Comparison of ENCODE assay signal across 9 cellular contexts in the genomic region with DNA sequence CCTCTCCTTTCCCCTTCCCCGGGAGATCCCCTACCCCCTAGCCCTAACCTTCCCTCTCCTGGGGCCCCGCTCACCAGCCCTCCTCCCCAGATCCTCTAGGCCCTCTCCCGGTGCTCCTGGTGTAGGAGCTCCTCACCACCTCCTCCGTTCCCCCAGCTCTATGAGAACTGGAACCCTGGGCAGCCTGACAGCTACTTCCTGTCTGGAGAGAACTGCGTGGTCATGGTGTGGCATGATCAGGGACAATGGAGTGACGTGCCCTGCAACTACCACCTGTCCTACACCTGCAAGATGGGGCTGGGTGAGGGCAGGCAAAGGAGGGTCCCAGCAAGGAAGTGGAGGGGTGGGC. TPM values are rescaled to one million over a fixed set of nuclear protein-coding genes. Genes with fewer than 3 reads are reported as not detected.
A peak's percentile ranks its signal among the peaks of the same experiment; 100 is the strongest.
DNase-seq lines count a peak whose midpoint lies in the region; ATAC-seq, FAIRE-seq and TF ChIP-seq lines count a peak whose summit lies in the region.
"Had no signal": no experiment of that assay in that cellular context is flagged by ENCODE, and none has a peak within 500 bp of the region (broad histone marks: within the 10 kb centered on the region; RNA-seq: fewer than 3 reads in every experiment).

No MANE protein-coding gene starts in this region.

- H4K20me1 ChIP-seq in HepG2 (ENCODE audit: insufficient read depth, low read length), result peaks cover 69% of the 10 kb centered on the region

- in situ Hi-C loops in HepG2 (cut with HindIII; ENCODE audit: extremely low pct_ligation_motif_present, low pct_unique_long_range_greater_than_20kb), result no loop called here

- H3K9me3 Mint-ChIP-seq in Calu3 (ENCODE audit: low read depth, unreplicated experiment), result no peaks in the 10 kb centered on the region
- H3K9me3 Mint-ChIP-seq: activated naive CD4-positive, alpha-beta T cell treated with anti-CD3 and anti-CD28 coated beads, Interleukin-2, amount 50 U/mL, for 24 hours had no signal

- no peak overlapping the region for H3K27ac Mint-ChIP-seq in Calu3 (ENCODE audit: unreplicated experiment)

- peaks cover 60% of the 10 kb centered on the region for H3K4me1 ChIP-seq in HepG2 (ENCODE audit: insufficient read depth, low read length)

- no peak for TF ChIP-seq EP300 in HepG2 (IDR thresholded peaks at IDR 0.05; ENCODE audit: low read depth in 2 of 2, low read length in 2 of 2)
- TF ChIP-seq EP300 in HepG2 (CRISPR knock-in tag; IDR thresholded peaks at IDR 0.05; ENCODE audit: borderline replicate concordance), result no peak

- no peak for ATAC-seq in HepG2
- ATAC-seq in HG03108 (IDR thresholded peaks at IDR 0.05; ENCODE audit: unreplicated experiment), result no peak

- no peak for TF ChIP-seq POLR2A in HepG2 (IDR thresholded peaks at IDR 0.05; ENCODE audit: insufficient read depth in 1 of 2, low read depth in 2 of 2, low read length in 2 of 2)

- DNase-seq in Calu3, result no peak
- peak; percentile 62 for DNase-seq in SHP77 treated with DMSO at 0.1 percent for 48 hours (lab: John Stamatoyannopoulos, UW)
- no peak for DNase-seq in HepG2 (ENCODE audit: low spot score)
- DNase-seq in DMS 273 (lab: John Stamatoyannopoulos, UW; ENCODE audit: unreplicated experiment), result no peak
- DNase-seq in activated CD4-positive, alpha-beta T cell treated with anti-CD3 and anti-CD28 coated beads, Interleukin-2, amount 50 U/mL, for 1 hour, result no peak

- WGBS in HepG2 (ENCODE audit: low lambda C conversion rate), result 55% methylated on average over 6 of the region's 6 CpGs

- CTCF ChIA-PET in Calu3 (lab: Charles Lee), result interaction anchor here (0.6 to 1.8 kb wide), 5 partner anchors 20 to 243 kb away, joined by 4 to 7 read pairs (median 5); a partner anchor contains a TSS
- CTCF ChIA-PET in HepG2 (lab: Yijun Ruan, JAX; ENCODE audit: low intra/inter-chr PET ratio, low total read pairs), result interaction anchor here (0.6 to 6.4 kb wide), 4 partner anchors 20 to 156 kb away, joined by 3 to 166 read pairs (median 12); a partner anchor contains a TSS

- H3K4me3 Mint-ChIP-seq in Calu3 (ENCODE audit: low read depth, unreplicated experiment), result peak overlapping the region; percentile 27

- no peaks in the 10 kb centered on the region for H3K9me3 ChIP-seq in HepG2 (ENCODE audit: low read length)

- peaks cover 60% of the 10 kb centered on the region for H3K4me1 Mint-ChIP-seq in Calu3 (ENCODE audit: low read depth, unreplicated experiment)

- intact Hi-C loops in Calu3 (cut with micrococcal nuclease; ENCODE audit: unreplicated experiment) (loop anchor here (1.0 kb wide), 1 partner anchor 31 kb away; no protein-coding TSS in a partner anchor), HepG2 (cut with micrococcal nuclease; ENCODE audit: unreplicated experiment) (loop anchor here (1.0 kb wide), 1 partner anchor 33 kb away; no protein-coding TSS in a partner anchor)

- no peaks in the 10 kb centered on the region for H3K27me3 Mint-ChIP-seq in Calu3 (ENCODE audit: unreplicated experiment)

- no peak overlapping the region for H2AFZ ChIP-seq in HepG2 (ENCODE audit: low read length)

- H3K9ac ChIP-seq in HepG2 (ENCODE audit: insufficient read depth, low read depth, low read length), result no peak overlapping the region

- peaks cover 1 to 5% of the 10 kb centered on the region in 2 experiments; a peak in 1 of 5 replicates for H3K36me3 ChIP-seq in HepG2 (replicated peaks in 1 of 2; ENCODE audit: control insufficient read depth in 1 of 2, insufficient read depth in 2 of 2, low read length in 2 of 2)

- H3K4me2 ChIP-seq in HepG2 (ENCODE audit: low read depth, low read length), result peak overlapping the region; percentile 96

- no peak for FAIRE-seq in HepG2 (lab: Jason Lieb, UNC)
- FAIRE-seq: endometrium had no signal

- TF ChIP-seq RAD21 in HepG2 (CRISPR knock-in tag; IDR thresholded peaks at IDR 0.05), result no peak

- no peak overlapping the region for H3K27ac ChIP-seq in HepG2 (ENCODE audit: extremely low read length, insufficient read depth, low read length)

- peaks cover 20% of the 10 kb centered on the region for H3K79me2 ChIP-seq in HepG2 (ENCODE audit: insufficient read depth, low read length)

- TF ChIP-seq CTCF in Calu3 (IDR thresholded peaks at IDR 0.05; ENCODE audit: unreplicated experiment) (no peak), HepG2 (CRISPR knock-in tag; IDR thresholded peaks at IDR 0.05) (no peak)

- peaks cover 60% of the 10 kb centered on the region for H3K36me3 Mint-ChIP-seq in Calu3 (ENCODE audit: insufficient read depth, unreplicated experiment)
- H3K36me3 Mint-ChIP-seq: activated naive CD4-positive, alpha-beta T cell treated with anti-CD3 and anti-CD28 coated beads, Interleukin-2, amount 50 U/mL, for 24 hours had no signal

- H3K27me3 ChIP-seq in HepG2 (ENCODE audit: control insufficient read depth in 1 of 2, insufficient read depth in 2 of 2, low read length in 2 of 2), result no peaks in the 10 kb centered on the region; a peak in 1 of 5 replicates

- H3K4me3 ChIP-seq in HepG2 (replicated peaks in 1 of 3; ENCODE audit: insufficient read depth in 1 of 3, low read depth in 2 of 3, low read length in 3 of 3), result peak overlapping the region in 1 of 3 experiments; percentile 56; a peak in 1 of 6 replicates

- POLR2A ChIA-PET in HepG2 (lab: Yijun Ruan, JAX), result interaction anchor here (0.6 to 11.4 kb wide), 2 partner anchors 16 to 34 kb away, joined by 3 to 189 read pairs; a partner anchor contains a TSS

- no TSS peak for BruUV-seq in Calu3 (replicated peaks; lab: Mats Ljungman, UMichigan)
- no TSS peak for BruUV-seq in HepG2 (replicated peaks; lab: Mats Ljungman, UMichigan)

RNA-seq across cellular contexts. Expression of a gene that starts 16.0 kb away (rescaled TPM):
- not detected in 2 replicates for total RNA-seq in Calu3 (2022)
- not detected in 2 replicates for total RNA-seq in HepG2 (2016; rRNA removed; fragmentation: Illumina TruSeq; extraction: Trizol)
- not detected in 2 replicates for total RNA-seq in HepG2 (2016; cell fraction: cytosol; rRNA removed; fragmentation: Illumina TruSeq; extraction: Trizol; ENCODE audit: low read depth)
- total RNA-seq in HepG2 (2016; cell fraction: insoluble cytoplasmic fraction; rRNA removed; fragmentation: Illumina TruSeq; extraction: Trizol), result not detected in 2 replicates
- total RNA-seq in HepG2 (2016; cell fraction: membrane; rRNA removed; fragmentation: Illumina TruSeq; extraction: Trizol), result not detected in 2 replicates
- not detected in 2 replicates for total RNA-seq in HepG2 (2016; cell fraction: nucleus; rRNA removed; fragmentation: Illumina TruSeq; extraction: Trizol)
- polyA plus RNA-seq in HepG2 (2011; rRNA removed), result not detected in 2 replicates
- not detected in 2 replicates for polyA plus RNA-seq in HepG2 (2011; cell fraction: cytosol; rRNA removed)
- 0.24 TPM in 1 of 2 replicates, not detected in the other for polyA plus RNA-seq in HepG2 (2011; cell fraction: nucleus; rRNA removed)
- 0.21 TPM in 2 replicates for polyA plus RNA-seq in HepG2 (2012)
- not detected in 2 replicates for polyA plus RNA-seq in HepG2 (2016; cell fraction: cytosol; fragmentation: Illumina TruSeq; extraction: Trizol; ENCODE audit: low read depth)
- polyA plus RNA-seq in HepG2 (2016; cell fraction: insoluble cytoplasmic fraction; fragmentation: Illumina TruSeq; extraction: Trizol; ENCODE audit: low read depth), result not detected in 2 replicates
- not detected in 2 replicates for polyA plus RNA-seq in HepG2 (2016; cell fraction: membrane; fragmentation: Illumina TruSeq; extraction: Trizol; ENCODE audit: low read depth)
- not detected in 2 replicates for polyA plus RNA-seq in HepG2 (2016; cell fraction: nucleus; fragmentation: Illumina TruSeq; extraction: Trizol; ENCODE audit: insufficient read depth, low read depth)
- polyA minus RNA-seq in HepG2 (2011; rRNA and poly(A)+ RNA removed; ENCODE audit: low replicate concordance), result not detected in 2 replicates
- polyA minus RNA-seq in HepG2 (2011; cell fraction: cytosol; rRNA and poly(A)+ RNA removed), result not detected in 2 replicates
- polyA minus RNA-seq in HepG2 (2011; cell fraction: nucleus; rRNA and poly(A)+ RNA removed), result not detected in 2 replicates

RNA-seq across cellular contexts. Expression of a gene that starts 19.3 kb away (rescaled TPM):
- total RNA-seq in Calu3 (2022) (6.1 and 7.4 TPM in 2 replicates), HepG2 (2016; rRNA removed; fragmentation: Illumina TruSeq; extraction: Trizol) (12.7 and 16.6 TPM in 2 replicates)
- 0.30 and 0.53 TPM in 2 replicates for total RNA-seq in HepG2 (2016; cell fraction: cytosol; rRNA removed; fragmentation: Illumina TruSeq; extraction: Trizol; ENCODE audit: low read depth)
- 9.1 and 18.2 TPM in 2 replicates for total RNA-seq in HepG2 (2016; cell fraction: insoluble cytoplasmic fraction; rRNA removed; fragmentation: Illumina TruSeq; extraction: Trizol)
- total RNA-seq in HepG2 (2016; cell fraction: membrane; rRNA removed; fragmentation: Illumina TruSeq; extraction: Trizol), result 1.4 and 1.5 TPM in 2 replicates
- 11.7 and 13.1 TPM in 2 replicates for total RNA-seq in HepG2 (2016; cell fraction: nucleus; rRNA removed; fragmentation: Illumina TruSeq; extraction: Trizol)
- 1.7 and 2.5 TPM in 2 replicates for polyA plus RNA-seq in HepG2 (2011; rRNA removed)
- 1.1 and 1.2 TPM in 2 replicates for polyA plus RNA-seq in HepG2 (2011; cell fraction: cytosol; rRNA removed)
- 9.3 and 9.7 TPM in 2 replicates for polyA plus RNA-seq in HepG2 (2011; cell fraction: nucleus; rRNA removed)
- polyA plus RNA-seq in HepG2 (2012), result 3.5 and 3.6 TPM in 2 replicates
- 0.32 and 0.38 TPM in 2 replicates for polyA plus RNA-seq in HepG2 (2016; cell fraction: cytosol; fragmentation: Illumina TruSeq; extraction: Trizol; ENCODE audit: low read depth)
- polyA plus RNA-seq in HepG2 (2016; cell fraction: insoluble cytoplasmic fraction; fragmentation: Illumina TruSeq; extraction: Trizol; ENCODE audit: low read depth), result 8.6 and 10.8 TPM in 2 replicates
- polyA plus RNA-seq in HepG2 (2016; cell fraction: membrane; fragmentation: Illumina TruSeq; extraction: Trizol; ENCODE audit: low read depth), result 0.46 and 0.93 TPM in 2 replicates
- 27.3 and 27.7 TPM in 2 replicates for polyA plus RNA-seq in HepG2 (2016; cell fraction: nucleus; fragmentation: Illumina TruSeq; extraction: Trizol; ENCODE audit: insufficient read depth, low read depth)
- 0.91 and 2.7 TPM in 2 replicates for polyA minus RNA-seq in HepG2 (2011; rRNA and poly(A)+ RNA removed; ENCODE audit: low replicate concordance)
- 2.4 and 2.5 TPM in 2 replicates for polyA minus RNA-seq in HepG2 (2011; cell fraction: cytosol; rRNA and poly(A)+ RNA removed)
- 1.5 and 1.7 TPM in 2 replicates for polyA minus RNA-seq in HepG2 (2011; cell fraction: nucleus; rRNA and poly(A)+ RNA removed)

RNA-seq across cellular contexts. Expression of a gene that starts 38.7 kb away (rescaled TPM):
- 0.27 TPM in 1 of 2 replicates, not detected in the other for total RNA-seq in Calu3 (2022)
- total RNA-seq in HepG2 (2016; rRNA removed; fragmentation: Illumina TruSeq; extraction: Trizol), result not detected in 2 replicates
- total RNA-seq in HepG2 (2016; cell fraction: cytosol; rRNA removed; fragmentation: Illumina TruSeq; extraction: Trizol; ENCODE audit: low read depth), result not detected in 2 replicates
- total RNA-seq in HepG2 (2016; cell fraction: insoluble cytoplasmic fraction; rRNA removed; fragmentation: Illumina TruSeq; extraction: Trizol), result not detected in 2 replicates
- total RNA-seq in HepG2 (2016; cell fraction: membrane; rRNA removed; fragmentation: Illumina TruSeq; extraction: Trizol), result not detected in 2 replicates
- total RNA-seq in HepG2 (2016; cell fraction: nucleus; rRNA removed; fragmentation: Illumina TruSeq; extraction: Trizol), result not detected in 2 replicates
- 0.09 TPM in 1 of 2 replicates, not detected in the other for polyA plus RNA-seq in HepG2 (2011; rRNA removed)
- not detected in 2 replicates for polyA plus RNA-seq in HepG2 (2011; cell fraction: cytosol; rRNA removed)
- polyA plus RNA-seq in HepG2 (2011; cell fraction: nucleus; rRNA removed), result 0.40 and 0.62 TPM in 2 replicates
- 0.19 TPM in 1 of 2 replicates, not detected in the other for polyA plus RNA-seq in HepG2 (2012)
- polyA plus RNA-seq in HepG2 (2016; cell fraction: cytosol; fragmentation: Illumina TruSeq; extraction: Trizol; ENCODE audit: low read depth), result not detected in 2 replicates
- not detected in 2 replicates for polyA plus RNA-seq in HepG2 (2016; cell fraction: insoluble cytoplasmic fraction; fragmentation: Illumina TruSeq; extraction: Trizol; ENCODE audit: low read depth)
- polyA plus RNA-seq in HepG2 (2016; cell fraction: membrane; fragmentation: Illumina TruSeq; extraction: Trizol; ENCODE audit: low read depth), result not detected in 2 replicates
- polyA plus RNA-seq in HepG2 (2016; cell fraction: nucleus; fragmentation: Illumina TruSeq; extraction: Trizol; ENCODE audit: insufficient read depth, low read depth), result not detected in 2 replicates
- not detected in 2 replicates for polyA minus RNA-seq in HepG2 (2011; rRNA and poly(A)+ RNA removed; ENCODE audit: low replicate concordance)
- polyA minus RNA-seq in HepG2 (2011; cell fraction: cytosol; rRNA and poly(A)+ RNA removed), result not detected in 2 replicates
- polyA minus RNA-seq in HepG2 (2011; cell fraction: nucleus; rRNA and poly(A)+ RNA removed), result not detected in 2 replicates
- total RNA-seq: urinary bladder had no signal

RNA-seq across cellular contexts. Expression of a gene that starts 47.4 kb away (rescaled TPM):
- total RNA-seq in Calu3 (2022) (17.6 and 27.3 TPM in 2 replicates), HepG2 (2016; rRNA removed; fragmentation: Illumina TruSeq; extraction: Trizol) (0.21 and 0.60 TPM in 2 replicates)
- total RNA-seq in HepG2 (2016; cell fraction: cytosol; rRNA removed; fragmentation: Illumina TruSeq; extraction: Trizol; ENCODE audit: low read depth), result not detected in 2 replicates
- total RNA-seq in HepG2 (2016; cell fraction: insoluble cytoplasmic fraction; rRNA removed; fragmentation: Illumina TruSeq; extraction: Trizol), result 0.28 TPM in 1 of 2 replicates, not detected in the other
- not detected in 2 replicates for total RNA-seq in HepG2 (2016; cell fraction: membrane; rRNA removed; fragmentation: Illumina TruSeq; extraction: Trizol)
- not detected in 2 replicates for total RNA-seq in HepG2 (2016; cell fraction: nucleus; rRNA removed; fragmentation: Illumina TruSeq; extraction: Trizol)
- polyA plus RNA-seq in HepG2 (2011; rRNA removed), result 0.37 and 0.40 TPM in 2 replicates
- 0.14 and 0.16 TPM in 2 replicates for polyA plus RNA-seq in HepG2 (2011; cell fraction: cytosol; rRNA removed)
- polyA plus RNA-seq in HepG2 (2011; cell fraction: nucleus; rRNA removed), result 0.50 and 0.85 TPM in 2 replicates
- 1.3 TPM in 1 of 2 replicates, not detected in the other for polyA plus RNA-seq in HepG2 (2012)
- 0.24 TPM in 1 of 2 replicates, not detected in the other for polyA plus RNA-seq in HepG2 (2016; cell fraction: cytosol; fragmentation: Illumina TruSeq; extraction: Trizol; ENCODE audit: low read depth)
- 0.57 and 0.99 TPM in 2 replicates for polyA plus RNA-seq in HepG2 (2016; cell fraction: insoluble cytoplasmic fraction; fragmentation: Illumina TruSeq; extraction: Trizol; ENCODE audit: low read depth)
- polyA plus RNA-seq in HepG2 (2016; cell fraction: membrane; fragmentation: Illumina TruSeq; extraction: Trizol; ENCODE audit: low read depth), result not detected in 2 replicates
- 0.51 and 1.8 TPM in 2 replicates for polyA plus RNA-seq in HepG2 (2016; cell fraction: nucleus; fragmentation: Illumina TruSeq; extraction: Trizol; ENCODE audit: insufficient read depth, low read depth)
- polyA minus RNA-seq in HepG2 (2011; rRNA and poly(A)+ RNA removed; ENCODE audit: low replicate concordance), result 1.2 TPM in 1 of 2 replicates, not detected in the other
- polyA minus RNA-seq in HepG2 (2011; cell fraction: cytosol; rRNA and poly(A)+ RNA removed), result not detected in 2 replicates
- not detected in 2 replicates for polyA minus RNA-seq in HepG2 (2011; cell fraction: nucleus; rRNA and poly(A)+ RNA removed)

RNA-seq across cellular contexts. Expression of a gene that starts 56.7 kb away (rescaled TPM):
- 52.4 and 57.0 TPM in 2 replicates for total RNA-seq in Calu3 (2022)
- 37.9 and 43.4 TPM in 2 replicates for total RNA-seq in HepG2 (2016; rRNA removed; fragmentation: Illumina TruSeq; extraction: Trizol)
- 7.3 and 7.7 TPM in 2 replicates for total RNA-seq in HepG2 (2016; cell fraction: cytosol; rRNA removed; fragmentation: Illumina TruSeq; extraction: Trizol; ENCODE audit: low read depth)
- total RNA-seq in HepG2 (2016; cell fraction: insoluble cytoplasmic fraction; rRNA removed; fragmentation: Illumina TruSeq; extraction: Trizol), result 37.1 and 46.1 TPM in 2 replicates
- 22.7 and 24.7 TPM in 2 replicates for total RNA-seq in HepG2 (2016; cell fraction: membrane; rRNA removed; fragmentation: Illumina TruSeq; extraction: Trizol)
- total RNA-seq in HepG2 (2016; cell fraction: nucleus; rRNA removed; fragmentation: Illumina TruSeq; extraction: Trizol), result 36.6 and 38.1 TPM in 2 replicates
- 19.2 and 20.0 TPM in 2 replicates for polyA plus RNA-seq in HepG2 (2011; rRNA removed)
- 13.1 and 21.0 TPM in 2 replicates for polyA plus RNA-seq in HepG2 (2011; cell fraction: cytosol; rRNA removed)
- 13.5 and 17.3 TPM in 2 replicates for polyA plus RNA-seq in HepG2 (2011; cell fraction: nucleus; rRNA removed)
- 26.6 and 33.5 TPM in 2 replicates for polyA plus RNA-seq in HepG2 (2012)
- 11.1 and 11.2 TPM in 2 replicates for polyA plus RNA-seq in HepG2 (2016; cell fraction: cytosol; fragmentation: Illumina TruSeq; extraction: Trizol; ENCODE audit: low read depth)
- polyA plus RNA-seq in HepG2 (2016; cell fraction: insoluble cytoplasmic fraction; fragmentation: Illumina TruSeq; extraction: Trizol; ENCODE audit: low read depth), result 79.1 and 79.7 TPM in 2 replicates
- polyA plus RNA-seq in HepG2 (2016; cell fraction: membrane; fragmentation: Illumina TruSeq; extraction: Trizol; ENCODE audit: low read depth), result 22.9 and 25.6 TPM in 2 replicates
- polyA plus RNA-seq in HepG2 (2016; cell fraction: nucleus; fragmentation: Illumina TruSeq; extraction: Trizol; ENCODE audit: insufficient read depth, low read depth), result 59.3 and 65.1 TPM in 2 replicates
- 24.3 and 141 TPM in 2 replicates for polyA minus RNA-seq in HepG2 (2011; rRNA and poly(A)+ RNA removed; ENCODE audit: low replicate concordance)
- 9.7 and 9.9 TPM in 2 replicates for polyA minus RNA-seq in HepG2 (2011; cell fraction: cytosol; rRNA and poly(A)+ RNA removed)
- 46.1 and 51.0 TPM in 2 replicates for polyA minus RNA-seq in HepG2 (2011; cell fraction: nucleus; rRNA and poly(A)+ RNA removed)
